In genomic region chr16:31700530-31701388, GRCh38 we compare ENCODE assay signal across 8 cellular contexts.
DNase-seq lines count a peak whose midpoint lies in the region; ATAC-seq and TF ChIP-seq lines count a peak whose summit lies in the region.

No MANE protein-coding gene starts in this region.

- peak overlapping the region; percentile 80 for H3K4me3 ChIP-seq in HFF-Myc (replicated peaks; ENCODE audit: low read depth, low read length)
- H3K4me3 ChIP-seq in epithelial cell of proximal tubule (ENCODE audit: low read depth, low read length), result peak overlapping the region; percentile 92

- H3K4me3 Mint-ChIP-seq in naive B cell, result peak overlapping the region; percentile 72 to 95 (median 92)
- peak overlapping the region; percentile 75 to 93 for H3K4me3 Mint-ChIP-seq in stimulated activated naive B cell treated with anti-CD40 and anti-IgM and Interleukin-4, amounts not matched to agents 10 μg/mL and 1 μg/mL and 100 μg/mL, for 72 hours

- TF ChIP-seq CTCF in HFF-Myc (IDR thresholded peaks at IDR 0.05; ENCODE audit: low read depth, low read length, missing control alignments), result no peak
- peak; percentile 26 for TF ChIP-seq CTCF in epithelial cell of proximal tubule (conservative IDR thresholded peaks at IDR 0.05; ENCODE audit: low read depth, low read length)

- no peaks in the 10 kb centered on the region for H3K9me3 Mint-ChIP-seq in naive B cell
- peaks cover 0 to 4% of the 10 kb centered on the region in 2 donors for H3K9me3 Mint-ChIP-seq in stimulated activated naive B cell treated with anti-CD40 and anti-IgM and Interleukin-4, amounts not matched to agents 10 μg/mL and 1 μg/mL and 100 μg/mL, for 72 hours

- peak; percentile 33 to 40 for ATAC-seq in naive B cell (ENCODE audit: low read depth in 2 of 2)
- ATAC-seq in stimulated activated naive B cell treated with anti-CD40 and anti-IgM and Interleukin-4, amounts not matched to agents 10 μg/mL and 1 μg/mL and 100 μg/mL, for 72 hours (replicated peaks), result peak; percentile 73

- H3K27ac Mint-ChIP-seq in naive B cell, result peak overlapping the region; percentile 30 to 94 (median 89)
- peak overlapping the region; percentile 91 for H3K27ac Mint-ChIP-seq in stimulated activated naive B cell treated with anti-CD40 and anti-IgM and Interleukin-4, amounts not matched to agents 10 μg/mL and 1 μg/mL and 100 μg/mL, for 72 hours

- H3K4me1 Mint-ChIP-seq in naive B cell, result peaks cover 20 to 25% (median 24%) of the 10 kb centered on the region in 3 donors
- H3K4me1 Mint-ChIP-seq in stimulated activated naive B cell treated with anti-CD40 and anti-IgM and Interleukin-4, amounts not matched to agents 10 μg/mL and 1 μg/mL and 100 μg/mL, for 72 hours, result peaks cover 16 to 27% of the 10 kb centered on the region in 2 donors

- peaks cover 0 to 12% of the 10 kb centered on the region in 2 donors for H3K36me3 Mint-ChIP-seq in naive B cell
- H3K36me3 Mint-ChIP-seq in stimulated activated naive B cell treated with anti-CD40 and anti-IgM and Interleukin-4, amounts not matched to agents 10 μg/mL and 1 μg/mL and 100 μg/mL, for 72 hours, result peaks cover 35 to 37% of the 10 kb centered on the region in 2 donors

- DNase-seq in DMS153 (lab: John Stamatoyannopoulos, UW) (peak; percentile 77), DMS153 treated with DMSO at 0.1 percent for 48 hours (lab: John Stamatoyannopoulos, UW; ENCODE audit: unreplicated experiment) (no peak), HFF-Myc (ENCODE audit: extremely low read depth, low read depth) (no peak), NCI-H1417 treated with DMSO at 0.1 percent for 48 hours (lab: John Stamatoyannopoulos, UW) (peak; percentile 34), epithelial cell of proximal tubule (ENCODE audit: low read depth) (peak; percentile 81), naive B cell (peak; percentile 85)
- peak; percentile 92 for DNase-seq in activated CD8-positive, alpha-beta memory T cell treated with anti-CD3 and anti-CD28 coated beads, Interleukin-2, amount 50 U/mL, for 4 hours
- peak; percentile 74 for DNase-seq in stimulated activated naive B cell treated with anti-CD40 and anti-IgM and Interleukin-4, amounts not matched to agents 10 μg/mL and 1 μg/mL and 100 μg/mL, for 72 hours

- no peaks in the 10 kb centered on the region for H3K27me3 Mint-ChIP-seq in naive B cell
- no peaks in the 10 kb centered on the region for H3K27me3 Mint-ChIP-seq in stimulated activated naive B cell treated with anti-CD40 and anti-IgM and Interleukin-4, amounts not matched to agents 10 μg/mL and 1 μg/mL and 100 μg/mL, for 72 hours

Comparison
In these comparisons a context has a peak if more than half of its experiments do, and no peak if none do; other contexts are left out.
1. DNase-seq: peak in DMS153 (single experiment), NCI-H1417 treated with DMSO at 0.1 percent for 48 hours (single experiment), activated CD8-positive, alpha-beta memory T cell treated with anti-CD3 and anti-CD28 coated beads, Interleukin-2, amount 50 U/mL, for 4 hours (single experiment), epithelial cell of proximal tubule (single experiment), naive B cell (single experiment) and stimulated activated naive B cell treated with anti-CD40 and anti-IgM and Interleukin-4, amounts not matched to agents 10 μg/mL and 1 μg/mL and 100 μg/mL, for 72 hours (single experiment); none in DMS153 treated with DMSO at 0.1 percent for 48 hours (single experiment) and HFF-Myc (single experiment).